8 cellular contexts compared by ENCODE assay signal in the genomic region with DNA sequence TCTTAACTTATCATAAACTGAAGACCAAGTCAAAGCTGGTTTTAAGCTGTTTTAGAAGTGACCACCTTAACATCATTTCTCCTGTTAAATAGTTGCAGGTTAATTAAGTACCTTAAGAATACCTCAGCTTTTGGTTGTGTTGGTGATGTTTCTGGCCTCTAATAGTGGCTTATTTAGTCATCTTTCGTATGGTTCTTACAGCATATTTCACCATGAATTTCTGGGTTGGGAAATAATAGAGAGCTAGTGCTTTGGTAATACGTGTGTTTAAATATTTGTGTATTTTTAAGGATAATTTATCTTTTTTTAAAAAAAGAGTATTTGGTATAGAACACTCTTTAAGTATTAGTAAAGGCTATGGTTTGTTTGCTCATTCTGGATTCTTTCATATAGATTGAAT. TPM values are rescaled to one million over a fixed set of nuclear protein-coding genes. Genes with fewer than 3 reads are reported as not detected.
DNase-seq lines count a peak whose midpoint lies in the region; ATAC-seq and TF ChIP-seq lines count a peak whose summit lies in the region.

No MANE protein-coding gene starts in this region.

- H3K9me3 Mint-ChIP-seq in activated CD4-positive, alpha-beta T cell treated with anti-CD3 and anti-CD28 coated beads, Interleukin-2, amount 10 ng/mL, durations not matched to agents 24 days and 14 days, result no peaks in the 10 kb centered on the region
- H3K9me3 Mint-ChIP-seq in activated CD8-positive, alpha-beta T cell treated with anti-CD3 and anti-CD28 coated beads, Interleukin-2, amount 10 ng/mL, durations not matched to agents 7 days and 5 days (ENCODE audit: insufficient read depth), result no peaks in the 10 kb centered on the region

- intact Hi-C loops in activated CD4-positive, alpha-beta T cell treated with anti-CD3 and anti-CD28 coated beads, Interleukin-2, amount 10 ng/mL, durations not matched to agents 24 days and 14 days (cut with micrococcal nuclease), result loop anchor here (5.0 to 10.0 kb wide), 3 partner anchors 181 to 311 kb away; a partner anchor contains a TSS

- H3K4me3 ChIP-seq in hepatocyte (no peak overlapping the region), stomach smooth muscle (ENCODE audit: low read length in 2 of 2) (peak overlapping the region; percentile 35 to 81)

- ATAC-seq in activated CD8-positive, alpha-beta T cell treated with anti-CD3 and anti-CD28 coated beads, Interleukin-2, amount 10 ng/mL, durations not matched to agents 7 days and 5 days, result no peak
- ATAC-seq in HG02973 (IDR thresholded peaks at IDR 0.05; ENCODE audit: unreplicated experiment) (no peak), HG03520 (IDR thresholded peaks at IDR 0.05; ENCODE audit: unreplicated experiment) (no peak)

- H3K27me3 ChIP-seq in hepatocyte, result no peaks in the 10 kb centered on the region
- H3K27me3 ChIP-seq in stomach smooth muscle (ENCODE audit: control insufficient read depth in 1 of 2, insufficient read depth in 2 of 2, low read length in 2 of 2), result no peaks in the 10 kb centered on the region

- no peaks in the 10 kb centered on the region for H3K9me3 ChIP-seq in hepatocyte (ENCODE audit: low read depth)
- no peaks in the 10 kb centered on the region for H3K9me3 ChIP-seq in stomach smooth muscle (ENCODE audit: control insufficient read depth in 2 of 2, low read length in 2 of 2)

- no peaks in the 10 kb centered on the region for H3K9me2 ChIP-seq in hepatocyte (replicated peaks; ENCODE audit: insufficient read depth)

- POLR2A ChIA-PET in activated CD8-positive, alpha-beta T cell treated with anti-CD3 and anti-CD28 coated beads, Interleukin-2, amount 10 ng/mL, durations not matched to agents 7 days and 5 days (lab: Charles Lee), result interaction anchor here (1.0 to 6.0 kb wide), 7 partner anchors 12 to 314 kb away, joined by 3 to 58 read pairs (median 7); a partner anchor contains a TSS

- peaks cover 55% of the 10 kb centered on the region for H3K4me1 Mint-ChIP-seq in activated CD4-positive, alpha-beta T cell treated with anti-CD3 and anti-CD28 coated beads, Interleukin-2, amount 10 ng/mL, durations not matched to agents 24 days and 14 days
- H3K4me1 Mint-ChIP-seq in activated CD8-positive, alpha-beta T cell treated with anti-CD3 and anti-CD28 coated beads, Interleukin-2, amount 10 ng/mL, durations not matched to agents 7 days and 5 days (ENCODE audit: low read depth), result peaks cover 64% of the 10 kb centered on the region

- TF ChIP-seq CTCF in hepatocyte (IDR thresholded peaks at IDR 0.05; ENCODE audit: poor library complexity), result no peak

- peak overlapping the region; percentile 91 for H3K4me2 ChIP-seq in hepatocyte

- 82% methylated on average over 2 of the region's 2 CpGs for WGBS in hepatocyte (ENCODE audit: low lambda C conversion rate, missing lambda C conversion rate)

- peaks cover 6% of the 10 kb centered on the region for H3K4me1 ChIP-seq in hepatocyte (ENCODE audit: insufficient read depth)
- H3K4me1 ChIP-seq in stomach smooth muscle (ENCODE audit: control insufficient read depth, insufficient read depth, low read length), result peaks cover 7% of the 10 kb centered on the region

- peaks cover 63% of the 10 kb centered on the region for H3K79me2 ChIP-seq in hepatocyte

- peak overlapping the region; percentile 92 for H3K4me3 Mint-ChIP-seq in activated CD4-positive, alpha-beta T cell treated with anti-CD3 and anti-CD28 coated beads, Interleukin-2, amount 10 ng/mL, durations not matched to agents 24 days and 14 days
- peak overlapping the region; percentile 99 for H3K4me3 Mint-ChIP-seq in activated CD8-positive, alpha-beta T cell treated with anti-CD3 and anti-CD28 coated beads, Interleukin-2, amount 10 ng/mL, durations not matched to agents 7 days and 5 days

- DNase-seq in activated CD4-positive, alpha-beta T cell treated with anti-CD3 and anti-CD28 coated beads, Interleukin-2, amount 10 ng/mL, durations not matched to agents 24 days and 14 days, result no peak
- no peak for DNase-seq in activated CD4-positive, alpha-beta T cell treated with anti-CD3 and anti-CD28 coated beads, Interleukin-2, amount 50 U/mL, for 4 hours
- no peak for DNase-seq in activated CD8-positive, alpha-beta T cell treated with anti-CD3 and anti-CD28 coated beads, Interleukin-2, amount 10 ng/mL, durations not matched to agents 7 days and 5 days
- DNase-seq in hepatocyte (ENCODE audit: low spot score) (no peak), KBM-7 (no peak)

- H3K27ac ChIP-seq in hepatocyte (no peak overlapping the region), stomach smooth muscle (ENCODE audit: low read length) (no peak overlapping the region)

- no peaks in the 10 kb centered on the region for H4K20me1 ChIP-seq in hepatocyte (ENCODE audit: insufficient read depth, poor library complexity, severe bottlenecking)

- H3K27ac Mint-ChIP-seq in activated CD4-positive, alpha-beta T cell treated with anti-CD3 and anti-CD28 coated beads, Interleukin-2, amount 10 ng/mL, durations not matched to agents 24 days and 14 days, result peak overlapping the region; percentile 98
- H3K27ac Mint-ChIP-seq in activated CD8-positive, alpha-beta T cell treated with anti-CD3 and anti-CD28 coated beads, Interleukin-2, amount 10 ng/mL, durations not matched to agents 7 days and 5 days, result peak overlapping the region; percentile 95

- H3K9ac ChIP-seq in stomach smooth muscle (ENCODE audit: low read length in 2 of 2), result no peak overlapping the region

- H3K36me3 ChIP-seq in hepatocyte (replicated peaks; ENCODE audit: insufficient read depth, low read depth) (no peaks in the 10 kb centered on the region), stomach smooth muscle (ENCODE audit: control insufficient read depth in 2 of 2, insufficient read depth in 2 of 2, low read length in 2 of 2) (no peaks in the 10 kb centered on the region)

- H2AFZ ChIP-seq in hepatocyte, result no peak overlapping the region

- H3K36me3 Mint-ChIP-seq in activated CD4-positive, alpha-beta T cell treated with anti-CD3 and anti-CD28 coated beads, Interleukin-2, amount 10 ng/mL, durations not matched to agents 24 days and 14 days (ENCODE audit: low read depth), result peaks cover 43% of the 10 kb centered on the region
- peaks cover 42% of the 10 kb centered on the region for H3K36me3 Mint-ChIP-seq in activated CD8-positive, alpha-beta T cell treated with anti-CD3 and anti-CD28 coated beads, Interleukin-2, amount 10 ng/mL, durations not matched to agents 7 days and 5 days (ENCODE audit: low read depth)

- peaks cover 2% of the 10 kb centered on the region for H3K27me3 Mint-ChIP-seq in activated CD4-positive, alpha-beta T cell treated with anti-CD3 and anti-CD28 coated beads, Interleukin-2, amount 10 ng/mL, durations not matched to agents 24 days and 14 days
- H3K27me3 Mint-ChIP-seq in activated CD8-positive, alpha-beta T cell treated with anti-CD3 and anti-CD28 coated beads, Interleukin-2, amount 10 ng/mL, durations not matched to agents 7 days and 5 days (ENCODE audit: low read depth), result peaks cover 2% of the 10 kb centered on the region

- CTCF ChIA-PET in activated CD8-positive, alpha-beta T cell treated with anti-CD3 and anti-CD28 coated beads, Interleukin-2, amount 10 ng/mL, durations not matched to agents 7 days and 5 days (lab: Charles Lee), result interaction anchor here (0.7 to 8.7 kb wide), 12 partner anchors 12 to 317 kb away, joined by 3 to 98 read pairs (median 9); a partner anchor contains a TSS

- in situ Hi-C loops in KBM-7 (cut with MboI; ENCODE audit: low pct_unique_long_range_greater_than_20kb, low sequenced_read_pairs), result no loop called here

RNA-seq across cellular contexts. Expression of a gene that starts 1.6 kb away (rescaled TPM):
- 186 and 187 TPM in 2 replicates for total RNA-seq in activated CD4-positive, alpha-beta T cell treated with anti-CD3 and anti-CD28 coated beads, Interleukin-2, amount 10 ng/mL, durations not matched to agents 24 days and 14 days
- total RNA-seq in activated CD8-positive, alpha-beta T cell treated with anti-CD3 and anti-CD28 coated beads, Interleukin-2, amount 10 ng/mL, durations not matched to agents 7 days and 5 days, result 100 to 1,000 TPM; 112 to 113 TPM
- total RNA-seq in hepatocyte, result 36.9 and 40.5 TPM in 2 replicates
- 11.7 and 16.4 TPM in 2 replicates for polyA plus RNA-seq in hepatocyte

RNA-seq across cellular contexts. Expression of a gene that starts 33.7 kb away (rescaled TPM):
- total RNA-seq in activated CD4-positive, alpha-beta T cell treated with anti-CD3 and anti-CD28 coated beads, Interleukin-2, amount 10 ng/mL, durations not matched to agents 24 days and 14 days, result 167 and 179 TPM in 2 replicates
- total RNA-seq in activated CD8-positive, alpha-beta T cell treated with anti-CD3 and anti-CD28 coated beads, Interleukin-2, amount 10 ng/mL, durations not matched to agents 7 days and 5 days, result 100 to 1,000 TPM; 235 to 238 TPM
- total RNA-seq in hepatocyte, result 97.3 and 134 TPM in 2 replicates
- 525 and 528 TPM in 2 replicates for polyA plus RNA-seq in hepatocyte
